Comparison of ENCODE assay signal across 8 cellular contexts in genomic region chr1:32872189-32872898, GRCh38. TPM values are rescaled to one million over a fixed set of nuclear protein-coding genes. Genes with fewer than 3 reads are reported as not detected.
DNase-seq lines count a peak whose midpoint lies in the region; ATAC-seq and TF ChIP-seq lines count a peak whose summit lies in the region.

No MANE protein-coding gene starts in this region.

- TF ChIP-seq CTCF in Peyer's patch (IDR thresholded peaks at IDR 0.05) = peak; percentile 53 to 79 (median 66)
- peak; percentile 80 for TF ChIP-seq CTCF in foreskin keratinocyte (conservative IDR thresholded peaks at IDR 0.05)
- no peak for TF ChIP-seq CTCF in omental fat pad (IDR thresholded peaks at IDR 0.05)
- TF ChIP-seq CTCF in thyroid gland (IDR thresholded peaks at IDR 0.05) = peak; percentile 51 to 85 (median 71)

- DNase-seq in D341Med (ENCODE audit: low spot score) (peak; percentile 79), KG1 (lab: John Stamatoyannopoulos, UW) (peak; percentile 21), Peyer's patch (peak in 2 of 3 donors; percentile 65 to 87), foreskin keratinocyte (no peak), omental fat pad (ENCODE audit: low spot score) (peak; percentile 81), thyroid gland (peak; percentile 64 to 69)
- DNase-seq in activated T-helper 1 cell treated with anti-CD3 and anti-CD28 coated beads, Interleukin-12 subunit alpha, Interleukin-12 subunit beta, Interleukin-2, Interleukin-4 antibody, amounts not matched to agents 30 ng/mL and 10 ng/mL and 1 ng/mL, durations not matched to agents 14 hours and 24 hours and 36 hours (ENCODE audit: low spot score) = peak; percentile 53

- H3K36me3 ChIP-seq in Peyer's patch (no peaks in the 10 kb centered on the region), thyroid gland (no peaks in the 10 kb centered on the region)

- peaks cover 0 to 19% (median 3%) of the 10 kb centered on the region in 4 donors for H3K4me1 ChIP-seq in Peyer's patch
- no peaks in the 10 kb centered on the region for H3K4me1 ChIP-seq in foreskin keratinocyte
- H3K4me1 ChIP-seq in thyroid gland = peaks cover 0 to 26% of the 10 kb centered on the region in 2 donors

- intact Hi-C loops in activated T-helper 1 cell treated with anti-CD3 and anti-CD28 coated beads, Interleukin-12 subunit alpha, Interleukin-12 subunit beta, Interleukin-2, Interleukin-4 antibody, amounts not matched to agents 30 ng/mL and 10 ng/mL and 1 ng/mL, durations not matched to agents 14 hours and 24 hours and 36 hours (cut with micrococcal nuclease) = loop anchor here (1.0 to 5.0 kb wide), 4 partner anchors 55 to 472 kb away; partner anchors contain the start of genes S100PBP and YARS1
- intact Hi-C loops in thyroid gland (cut with DNase I) = loop anchor here (5.0 to 10.0 kb wide), 3 partner anchors 160 to 468 kb away; no protein-coding TSS in a partner anchor

- H3K27ac ChIP-seq in Peyer's patch (no peak overlapping the region), foreskin keratinocyte (no peak overlapping the region), thyroid gland (no peak overlapping the region)

- peaks cover 8% of the 10 kb centered on the region for H3K4me1 Mint-ChIP-seq in activated T-helper 1 cell treated with anti-CD3 and anti-CD28 coated beads, Interleukin-12 subunit alpha, Interleukin-12 subunit beta, Interleukin-2, Interleukin-4 antibody, amounts not matched to agents 30 ng/mL and 10 ng/mL and 1 ng/mL, durations not matched to agents 14 hours and 24 hours and 36 hours (ENCODE audit: low read depth)

- WGBS in thyroid gland, 2 donors = 28 to 38% methylated on average over 14 of the region's 14 CpGs

- no peak overlapping the region for H3K27ac Mint-ChIP-seq in activated T-helper 1 cell treated with anti-CD3 and anti-CD28 coated beads, Interleukin-12 subunit alpha, Interleukin-12 subunit beta, Interleukin-2, Interleukin-4 antibody, amounts not matched to agents 30 ng/mL and 10 ng/mL and 1 ng/mL, durations not matched to agents 14 hours and 24 hours and 36 hours

- H3K27me3 Mint-ChIP-seq in activated T-helper 1 cell treated with anti-CD3 and anti-CD28 coated beads, Interleukin-12 subunit alpha, Interleukin-12 subunit beta, Interleukin-2, Interleukin-4 antibody, amounts not matched to agents 30 ng/mL and 10 ng/mL and 1 ng/mL, durations not matched to agents 14 hours and 24 hours and 36 hours (ENCODE audit: insufficient read depth) = peaks cover 50% of the 10 kb centered on the region

- no peak for TF ChIP-seq POLR2A in Peyer's patch (IDR thresholded peaks at IDR 0.05)
- TF ChIP-seq POLR2A in thyroid gland (IDR thresholded peaks at IDR 0.05) = no peak

- ATAC-seq in foreskin keratinocyte = peak; percentile 25
- ATAC-seq in omental fat pad (ENCODE audit: low FRiP score) = no peak
- no peak for ATAC-seq in HG02798 (IDR thresholded peaks at IDR 0.05; ENCODE audit: poor library complexity, unreplicated experiment)

- H3K27me3 ChIP-seq in Peyer's patch (peaks cover 0 to 9% of the 10 kb centered on the region in 2 donors), foreskin keratinocyte (peaks cover 41% of the 10 kb centered on the region), thyroid gland (no peaks in the 10 kb centered on the region)

- H3K4me3 Mint-ChIP-seq in activated T-helper 1 cell treated with anti-CD3 and anti-CD28 coated beads, Interleukin-12 subunit alpha, Interleukin-12 subunit beta, Interleukin-2, Interleukin-4 antibody, amounts not matched to agents 30 ng/mL and 10 ng/mL and 1 ng/mL, durations not matched to agents 14 hours and 24 hours and 36 hours = no peak overlapping the region

- H3K36me3 Mint-ChIP-seq in activated T-helper 1 cell treated with anti-CD3 and anti-CD28 coated beads, Interleukin-12 subunit alpha, Interleukin-12 subunit beta, Interleukin-2, Interleukin-4 antibody, amounts not matched to agents 30 ng/mL and 10 ng/mL and 1 ng/mL, durations not matched to agents 14 hours and 24 hours and 36 hours (ENCODE audit: low read depth) = peaks cover 7% of the 10 kb centered on the region

- no peaks in the 10 kb centered on the region for H3K9me3 Mint-ChIP-seq in activated T-helper 1 cell treated with anti-CD3 and anti-CD28 coated beads, Interleukin-12 subunit alpha, Interleukin-12 subunit beta, Interleukin-2, Interleukin-4 antibody, amounts not matched to agents 30 ng/mL and 10 ng/mL and 1 ng/mL, durations not matched to agents 14 hours and 24 hours and 36 hours

- no peak overlapping the region for H3K4me3 ChIP-seq in Peyer's patch
- H3K4me3 ChIP-seq in thyroid gland (replicated peaks in 1 of 3) = no peak overlapping the region

- H3K9me3 ChIP-seq in Peyer's patch (no peaks in the 10 kb centered on the region), thyroid gland (no peaks in the 10 kb centered on the region)

RNA-seq across cellular contexts. Expression of gene FNDC5, which starts 1.6 kb away (rescaled TPM):
- 1 to 10 TPM in 1 of 4 donors, not detected in 3; 1.8 TPM for total RNA-seq in Peyer's patch
- not detected in 2 replicates for total RNA-seq in activated T-helper 1 cell treated with anti-CD3 and anti-CD28 coated beads, Interleukin-12 subunit alpha, Interleukin-12 subunit beta, Interleukin-2, Interleukin-4 antibody, amounts not matched to agents 30 ng/mL and 10 ng/mL and 1 ng/mL, durations not matched to agents 14 hours and 24 hours and 36 hours
- not detected in 2 replicates for total RNA-seq in foreskin keratinocyte
- polyA plus RNA-seq in foreskin keratinocyte = not detected in 2 replicates
- 1 to 10 TPM in 3 of 4 donors, under 1 TPM in 1; 0.48 to 3.0 (median 1.6) TPM for total RNA-seq in omental fat pad
- total RNA-seq in thyroid gland = 1 to 10 TPM in 3 of 4 donors, under 1 TPM in 1; 0.27 to 4.0 (median 1.5) TPM

RNA-seq across cellular contexts. Expression of gene HPCA, which starts 13.9 kb away (rescaled TPM):
- under 1 TPM in 1 of 4 donors, not detected in 3; 0.53 TPM for total RNA-seq in Peyer's patch
- total RNA-seq in activated T-helper 1 cell treated with anti-CD3 and anti-CD28 coated beads, Interleukin-12 subunit alpha, Interleukin-12 subunit beta, Interleukin-2, Interleukin-4 antibody, amounts not matched to agents 30 ng/mL and 10 ng/mL and 1 ng/mL, durations not matched to agents 14 hours and 24 hours and 36 hours = 0.20 TPM in 1 of 2 replicates, not detected in the other
- total RNA-seq in foreskin keratinocyte = not detected in 2 replicates
- not detected in 2 replicates for polyA plus RNA-seq in foreskin keratinocyte
- total RNA-seq in omental fat pad = 1 to 10 TPM in 1 of 4 donors, not detected in 3; 1.2 TPM
- total RNA-seq in thyroid gland = not detected

RNA-seq across cellular contexts. Expression of gene TMEM54, which starts 28.8 kb away (rescaled TPM):
- total RNA-seq in Peyer's patch = 100 to 1,000 TPM; 228 to 892 (median 538) TPM
- total RNA-seq in activated T-helper 1 cell treated with anti-CD3 and anti-CD28 coated beads, Interleukin-12 subunit alpha, Interleukin-12 subunit beta, Interleukin-2, Interleukin-4 antibody, amounts not matched to agents 30 ng/mL and 10 ng/mL and 1 ng/mL, durations not matched to agents 14 hours and 24 hours and 36 hours = 0.78 and 1.0 TPM in 2 replicates
- total RNA-seq in foreskin keratinocyte = 73.2 and 90.0 TPM in 2 replicates
- polyA plus RNA-seq in foreskin keratinocyte = 113 and 128 TPM in 2 replicates
- total RNA-seq in omental fat pad = 10 to 100 TPM; 16.2 to 70.1 (median 26.4) TPM
- total RNA-seq in thyroid gland = 100 to 1,000 TPM in 2 of 4 donors, 10 to 100 TPM in 2; 32.6 to 158 (median 101) TPM

RNA-seq across cellular contexts. Expression of gene S100PBP, which starts 54.9 kb away (rescaled TPM):
- total RNA-seq in Peyer's patch (100 to 1,000 TPM in 1 of 4 donors, 10 to 100 TPM in 3; 44.3 to 178 (median 58.1) TPM), foreskin keratinocyte (27.6 and 28.6 TPM in 2 replicates), omental fat pad (10 to 100 TPM; 20.4 to 47.6 (median 28.4) TPM), thyroid gland (10 to 100 TPM; 27.3 to 41.9 (median 34.7) TPM)
- 48.8 and 55.8 TPM in 2 replicates for total RNA-seq in activated T-helper 1 cell treated with anti-CD3 and anti-CD28 coated beads, Interleukin-12 subunit alpha, Interleukin-12 subunit beta, Interleukin-2, Interleukin-4 antibody, amounts not matched to agents 30 ng/mL and 10 ng/mL and 1 ng/mL, durations not matched to agents 14 hours and 24 hours and 36 hours
- polyA plus RNA-seq in foreskin keratinocyte = 8.1 and 12.4 TPM in 2 replicates

RNA-seq across cellular contexts. Expression of gene YARS1, which starts 55.2 kb away (rescaled TPM):
- 10 to 100 TPM; 29.6 to 93.3 (median 50.4) TPM for total RNA-seq in Peyer's patch
- total RNA-seq in activated T-helper 1 cell treated with anti-CD3 and anti-CD28 coated beads, Interleukin-12 subunit alpha, Interleukin-12 subunit beta, Interleukin-2, Interleukin-4 antibody, amounts not matched to agents 30 ng/mL and 10 ng/mL and 1 ng/mL, durations not matched to agents 14 hours and 24 hours and 36 hours = 205 and 225 TPM in 2 replicates
- 119 and 130 TPM in 2 replicates for total RNA-seq in foreskin keratinocyte
- polyA plus RNA-seq in foreskin keratinocyte = 95.9 and 107 TPM in 2 replicates
- total RNA-seq in omental fat pad = 100 to 1,000 TPM in 1 of 4 donors, 10 to 100 TPM in 3; 59.1 to 124 (median 62.6) TPM
- 10 to 100 TPM; 42.8 to 76.0 (median 50.3) TPM for total RNA-seq in thyroid gland

Comparison
In these comparisons a context has a peak if more than half of its experiments do, and no peak if none do; other contexts are left out.
1. DNase-seq: peak in D341Med (single experiment), KG1 (single experiment), Peyer's patch (2 of 3), activated T-helper 1 cell treated with anti-CD3 and anti-CD28 coated beads, Interleukin-12 subunit alpha, Interleukin-12 subunit beta, Interleukin-2, Interleukin-4 antibody, amounts not matched to agents 30 ng/mL and 10 ng/mL and 1 ng/mL, durations not matched to agents 14 hours and 24 hours and 36 hours (single experiment), omental fat pad (single experiment) and thyroid gland (2 of 2); none in foreskin keratinocyte (0 of 2).
2. CTCF ChIP-seq: peak in Peyer's patch (6 of 6), foreskin keratinocyte (single experiment) and thyroid gland (6 of 6); none in omental fat pad (0 of 3).